Comparison of ENCODE assay signal across 15 cellular contexts in the genomic region with DNA sequence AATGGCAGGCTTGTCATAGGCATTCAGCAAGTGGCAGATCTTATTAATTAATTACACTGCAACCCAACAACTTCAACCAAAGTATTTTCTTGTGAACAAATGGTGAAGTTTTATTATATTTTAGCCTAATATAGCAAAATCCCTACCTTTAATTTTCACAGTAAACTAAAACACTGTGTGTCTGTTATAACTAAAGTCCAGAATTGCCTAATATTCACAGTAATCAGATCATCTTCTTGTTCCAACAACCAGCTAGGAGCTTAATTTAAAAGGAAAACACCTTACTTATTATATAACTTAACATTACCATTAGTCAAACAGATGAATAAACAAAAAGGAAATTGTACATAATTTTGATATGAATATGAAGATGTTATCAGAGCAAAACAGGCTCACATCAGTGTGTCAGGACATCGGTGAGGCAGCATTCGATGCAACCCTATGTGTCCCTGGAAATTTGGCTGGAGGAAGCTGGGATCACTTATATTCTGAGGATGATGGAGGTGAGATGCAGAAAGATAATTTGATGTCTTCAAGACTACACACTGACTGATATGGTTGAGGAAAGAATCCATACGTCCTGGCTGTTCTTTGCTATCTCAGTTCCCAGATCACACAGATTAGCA.
DNase-seq lines count a peak whose midpoint lies in the region; ATAC-seq, FAIRE-seq and TF ChIP-seq lines count a peak whose summit lies in the region.
"Had no signal": no experiment of that assay in that cellular context is flagged by ENCODE, and none has a peak within 500 bp of the region (broad histone marks: within the 10 kb centered on the region; RNA-seq: fewer than 3 reads in every experiment).

No MANE protein-coding gene starts in this region.

- H3K9ac ChIP-seq in SK-N-SH (peak overlapping the region; percentile 40; the same call in 1 of the 2 replicates), keratinocyte (ENCODE audit: control insufficient read depth, extremely low read depth, insufficient read depth, low read length) (no peak overlapping the region), parathyroid adenoma (no peak overlapping the region)

- FAIRE-seq in keratinocyte (lab: Jason Lieb, UNC): no peak
- FAIRE-seq: GM12892, GM19239 had no signal

- H2AFZ ChIP-seq in SK-N-SH (ENCODE audit: low read depth) (peak overlapping the region; percentile 67; the same call in 1 of the 2 replicates), keratinocyte (ENCODE audit: control insufficient read depth, low read length) (peak overlapping the region; percentile 0), parathyroid adenoma (peak overlapping the region; percentile 68)

- H3K27ac ChIP-seq in SK-N-SH (ENCODE audit: low read depth in 2 of 2, low read length in 1 of 2) (peak overlapping the region; percentile 58 to 67), keratinocyte (ENCODE audit: control insufficient read depth, insufficient read depth, low read length) (no peak overlapping the region), parathyroid adenoma (peak overlapping the region; percentile 79), adrenal gland (no peak overlapping the region)

- in situ Hi-C loops in G401 (cut with HindIII; ENCODE audit: low sequenced_read_pairs): no loop called here

- POLR2A ChIA-PET in SK-N-SH (lab: Yijun Ruan, JAX): no interaction called here

- H3K9me2 ChIP-seq in SK-N-SH: no peaks in the 10 kb centered on the region

- H3K4me3 ChIP-seq in SK-N-SH (ENCODE audit: low read depth in 2 of 2, low read length in 1 of 2): no peak overlapping the region
- no peak overlapping the region for H3K4me3 ChIP-seq in keratinocyte (ENCODE audit: control insufficient read depth in 2 of 3, extremely low read depth in 1 of 3, insufficient read depth in 2 of 3, low read depth in 1 of 3, low read length in 3 of 3)
- no peak overlapping the region for H3K4me3 ChIP-seq in parathyroid adenoma (ENCODE audit: low read depth, low read length)
- no peak overlapping the region for H3K4me3 ChIP-seq in adrenal gland

- no peaks in the 10 kb centered on the region for H3K9me3 ChIP-seq in SK-N-SH
- H3K9me3 ChIP-seq in keratinocyte (ENCODE audit: control insufficient read depth, low read depth, low read length): no peaks in the 10 kb centered on the region
- H3K9me3 ChIP-seq in parathyroid adenoma (ENCODE audit: control insufficient read depth, low read length): no peaks in the 10 kb centered on the region
- H3K9me3 ChIP-seq in adrenal gland (replicated peaks in 1 of 3): no peaks in the 10 kb centered on the region

- no peak for TF ChIP-seq CTCF in SK-N-SH (IDR thresholded peaks at IDR 0.05)
- TF ChIP-seq CTCF in keratinocyte (optimal IDR thresholded peaks at IDR 0.05 in 1 of 3, IDR thresholded peaks at IDR 0.05 in 1 of 3, conservative IDR thresholded peaks at IDR 0.05 in 1 of 3; ENCODE audit: extremely low read depth in 1 of 3, insufficient read depth in 2 of 3, low read length in 3 of 3): no peak
- TF ChIP-seq CTCF in parathyroid adenoma (IDR thresholded peaks at IDR 0.05): no peak
- TF ChIP-seq CTCF in adrenal gland (IDR thresholded peaks at IDR 0.05): no peak

- TF ChIP-seq POLR2A in adrenal gland (IDR thresholded peaks at IDR 0.05): no peak

- TF ChIP-seq RAD21 in SK-N-SH (IDR thresholded peaks at IDR 0.05; ENCODE audit: low read length): no peak

- TF ChIP-seq EP300 in SK-N-SH (IDR thresholded peaks at IDR 0.05; ENCODE audit: borderline replicate concordance in 1 of 2, low read depth in 1 of 2, low read length in 1 of 2): no peak

- no peaks in the 10 kb centered on the region for H3K9me1 ChIP-seq in keratinocyte (ENCODE audit: control insufficient read depth, extremely low read depth, insufficient read depth, low read length)

- peak; percentile 50 for DNase-seq in G401 (ENCODE audit: low spot score)
- DNase-seq in SK-N-SH: no peak
- no peak for DNase-seq in keratinocyte (ENCODE audit: low read depth, low spot score)
- DNase-seq in adrenal gland: no peak
- no peak for DNase-seq in head of caudate nucleus
- DNase-seq: GDM1, NCI-H1930, NCI-H510A, NCI-H82, SHP77 had no signal

- CTCF ChIA-PET in SK-N-SH (lab: Yijun Ruan, JAX): interaction anchor here (0.8 to 1.8 kb wide), 3 partner anchors 12 to 415 kb away, joined by 3 to 9 read pairs (median 3); no protein-coding TSS in a partner anchor

- peaks cover 23 to 37% of the 10 kb centered on the region in 2 experiments for H3K4me1 ChIP-seq in SK-N-SH (ENCODE audit: control insufficient read depth in 1 of 2, insufficient read depth in 2 of 2, low read depth in 1 of 2, low read length in 1 of 2)
- H3K4me1 ChIP-seq in keratinocyte (ENCODE audit: control insufficient read depth, extremely low read depth, insufficient read depth, low read length): peaks cover 17% of the 10 kb centered on the region
- peaks cover 14% of the 10 kb centered on the region for H3K4me1 ChIP-seq in parathyroid adenoma
- H3K4me1 ChIP-seq in adrenal gland (replicated peaks in 1 of 2): peaks cover 0 to 5% of the 10 kb centered on the region in 2 donors

- intact Hi-C loops in adrenal gland (cut with DNase I) (no loop called here), head of caudate nucleus (cut with DNase I) (no loop called here)

- H3K36me3 ChIP-seq in SK-N-SH (replicated peaks in 1 of 2; ENCODE audit: control insufficient read depth in 1 of 2, insufficient read depth in 2 of 2, low read length in 1 of 2) (no peaks in the 10 kb centered on the region), keratinocyte (ENCODE audit: control insufficient read depth in 2 of 2, extremely low read depth in 1 of 2, insufficient read depth in 2 of 2, low read length in 2 of 2) (no peaks in the 10 kb centered on the region), parathyroid adenoma (ENCODE audit: control insufficient read depth, insufficient read depth, low read length) (no peaks in the 10 kb centered on the region), adrenal gland (replicated peaks in 1 of 2) (no peaks in the 10 kb centered on the region)

- H4K20me1 ChIP-seq in SK-N-SH (ENCODE audit: insufficient read depth) (no peaks in the 10 kb centered on the region), keratinocyte (ENCODE audit: control insufficient read depth, extremely low read depth, insufficient read depth, low read length) (no peaks in the 10 kb centered on the region)

- no peak for ATAC-seq in GM19351 (IDR thresholded peaks at IDR 0.05; ENCODE audit: unreplicated experiment)
- no peak for ATAC-seq in HG02610 (IDR thresholded peaks at IDR 0.05; ENCODE audit: unreplicated experiment)

- dilution Hi-C loops in keratinocyte (cut with MboI; ENCODE audit: extremely low pct_ligation_motif_present, low sequenced_read_pairs): no loop called here

- H3K27me3 ChIP-seq in SK-N-SH (ENCODE audit: insufficient read depth): no peaks in the 10 kb centered on the region
- H3K27me3 ChIP-seq in keratinocyte (ENCODE audit: control insufficient read depth, extremely low read depth, insufficient read depth, low read length): no peaks in the 10 kb centered on the region
- H3K27me3 ChIP-seq in parathyroid adenoma (ENCODE audit: control insufficient read depth, insufficient read depth, low read length): no peaks in the 10 kb centered on the region
- no peaks in the 10 kb centered on the region for H3K27me3 ChIP-seq in adrenal gland

- H3K4me2 ChIP-seq in SK-N-SH: peak overlapping the region; percentile 75
- no peak overlapping the region for H3K4me2 ChIP-seq in keratinocyte (ENCODE audit: control insufficient read depth, extremely low read depth, insufficient read depth, low read depth, low read length)
- H3K4me2 ChIP-seq in parathyroid adenoma (ENCODE audit: low read length): no peak overlapping the region

- H3K79me2 ChIP-seq in SK-N-SH (ENCODE audit: insufficient read depth) (no peaks in the 10 kb centered on the region), keratinocyte (ENCODE audit: control insufficient read depth, insufficient read depth, low read length) (no peaks in the 10 kb centered on the region), parathyroid adenoma (no peaks in the 10 kb centered on the region)

- WGBS in SK-N-SH (ENCODE audit: low lambda C conversion rate): 26% methylated on average over 3 of the region's 3 CpGs
- WGBS in adrenal gland, 4 donors: 37 to 74% (median 70%) methylated on average over 3 of the region's 3 CpGs

- peaks cover 8% of the 10 kb centered on the region for H3F3A ChIP-seq in SK-N-SH (replicated peaks; ENCODE audit: insufficient read depth)

TF ChIP-seq in SK-N-SH, 30 proteins besides CTCF, POLR2A, EP300 and RAD21:
- TF ChIP-seq GATA2 (CRISPR knock-in tag; IDR thresholded peaks at IDR 0.05): peak; percentile 50
- TF ChIP-seq FOXM1 (IDR thresholded peaks at IDR 0.05; ENCODE audit: low read depth): no peak

Comparison
In these comparisons a context has a peak if more than half of its experiments do, and no peak if none do; other contexts are left out.
1. H2AFZ ChIP-seq: peak in every context shown above with its lines; median percentile 68 in parathyroid adenoma; 67 in SK-N-SH; 0 in keratinocyte.
2. H3K27ac ChIP-seq: peak in SK-N-SH (2 of 2) and parathyroid adenoma (single experiment); none in keratinocyte (single experiment) and adrenal gland (0 of 5).